Comparison of ENCODE assay signal across 27 cellular contexts in the genomic region with DNA sequence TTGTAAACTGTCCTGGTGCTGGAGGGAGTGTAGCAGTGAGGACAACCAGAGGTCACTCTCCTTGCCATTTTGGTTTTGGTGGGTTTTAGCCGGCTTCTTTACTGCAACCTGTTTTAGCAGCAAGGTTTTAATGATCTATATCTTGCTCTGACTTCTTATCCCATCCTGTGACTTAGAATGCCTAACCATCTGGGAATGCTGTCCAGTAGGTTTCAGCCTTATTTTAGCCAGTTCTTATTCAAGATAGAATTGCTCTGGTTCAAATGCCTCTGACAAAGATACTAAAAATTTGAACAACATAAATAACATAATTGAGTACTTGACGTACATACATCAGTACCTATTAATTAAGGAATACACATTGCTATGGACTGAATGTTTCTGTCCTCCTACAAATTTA.
"Had no signal": no experiment of that assay in that cellular context is flagged by ENCODE, and none has a peak within 500 bp of the region (broad histone marks: within the 10 kb centered on the region; RNA-seq: fewer than 3 reads in every experiment).

No MANE protein-coding gene starts in this region.

- H3K27me3 ChIP-seq: stomach, suprapubic skin, testis, thyroid gland, tibial artery, tibial nerve, transverse colon, upper lobe of left lung, upper lobe of right lung, uterus, vagina had no signal

- DNase-seq: stimulated activated CD4-positive, alpha-beta T cell treated with anti-CD3 and anti-CD28 coated beads, Interleukin-2, amount 100 ng/mL, for 48 hours; stimulated activated CD4-positive, alpha-beta T cell treated with anti-CD3 and anti-CD28 coated beads, Interleukin-4, amount 100 ng/mL, for 1 hour; stimulated activated CD4-positive, alpha-beta T cell treated with anti-CD3 and anti-CD28 coated beads, Interleukin-4, amount 100 ng/mL, for 24 hours; stimulated activated CD4-positive, alpha-beta T cell treated with anti-CD3 and anti-CD28 coated beads, Interleukin-4, amount 100 ng/mL, for 4 hours; stimulated activated CD8-positive, alpha-beta memory T cell treated with anti-CD3 and anti-CD28 coated beads, Interleukin-4, amount 100 ng/mL, for 48 hours; stimulated activated naive B cell treated with anti-CD40 and anti-IgM and Interleukin-4, amounts not matched to agents 10 μg/mL and 1 μg/mL and 100 μg/mL, for 72 hours; stimulated activated naive CD4-positive, alpha-beta T cell; stimulated activated naive CD4-positive, alpha-beta T cell treated with Interleukin-2 at 50 U/mL for 16 hours; stimulated activated naive CD8-positive, alpha-beta T cell treated with anti-CD3 and anti-CD28 coated beads, Interleukin-15, amount 100 ng/mL, for 72 hours; stimulated activated naive CD8-positive, alpha-beta T cell treated with anti-CD3 and anti-CD28 coated beads, Interleukin-15, Interleukin-2, amounts not matched to agents 100 U/mL and 50 U/mL, for 24 hours; stomach; substantia nigra; testis; thyroid gland; tibial artery; transverse colon; upper lobe of left lung; upper lobe of right lung; uterus had no signal

- H3K27me3 Mint-ChIP-seq: stimulated activated memory B cell treated with anti-CD40 and anti-IgM and Interleukin-4, amounts not matched to agents 10 μg/mL and 1 μg/mL and 100 μg/mL, for 72 hours; stimulated activated naive B cell treated with anti-CD40 and anti-IgM and Interleukin-4, amounts not matched to agents 10 μg/mL and 1 μg/mL and 100 μg/mL, for 72 hours; stimulated activated naive CD8-positive, alpha-beta T cell treated with anti-CD3 and anti-CD28 coated beads, Interleukin-15, amount 100 ng/mL, for 72 hours; stimulated activated naive CD8-positive, alpha-beta T cell treated with anti-CD3 and anti-CD28 coated beads, Interleukin-15, Interleukin-2, amounts not matched to agents 100 ng/mL and 50 ng/mL, for 24 hours had no signal

- H3K4me1 Mint-ChIP-seq: stimulated activated effector memory CD8-positive, alpha-beta T cell treated with anti-CD3 and anti-CD28 coated beads, Interleukin-12 subunit alpha, Interleukin-12 subunit beta, amount 100 ng/mL, for 72 hours; stimulated activated memory B cell treated with anti-CD40 and anti-IgM and Interleukin-4, amounts not matched to agents 10 μg/mL and 1 μg/mL and 100 μg/mL, for 72 hours; stimulated activated naive B cell treated with anti-CD40 and anti-IgM and Interleukin-4, amounts not matched to agents 10 μg/mL and 1 μg/mL and 100 μg/mL, for 72 hours; stimulated activated naive CD8-positive, alpha-beta T cell treated with anti-CD3 and anti-CD28 coated beads, Interleukin-15, amount 100 ng/mL, for 72 hours had no signal

- H3K36me3 Mint-ChIP-seq: stimulated activated effector memory CD8-positive, alpha-beta T cell treated with anti-CD3 and anti-CD28 coated beads, Interleukin-12 subunit alpha, Interleukin-12 subunit beta, amount 100 ng/mL, for 72 hours; stimulated activated memory B cell treated with anti-CD40 and anti-IgM and Interleukin-4, amounts not matched to agents 10 μg/mL and 1 μg/mL and 100 μg/mL, for 72 hours; stimulated activated naive B cell treated with anti-CD40 and anti-IgM and Interleukin-4, amounts not matched to agents 10 μg/mL and 1 μg/mL and 100 μg/mL, for 72 hours; type B pancreatic cell had no signal

- H3K9me3 Mint-ChIP-seq: stimulated activated naive B cell treated with anti-CD40 and anti-IgM and Interleukin-4, amounts not matched to agents 10 μg/mL and 1 μg/mL and 100 μg/mL, for 72 hours; stimulated activated naive CD8-positive, alpha-beta T cell treated with anti-CD3 and anti-CD28 coated beads, Interleukin-15, Interleukin-2, amounts not matched to agents 100 ng/mL and 50 ng/mL, for 24 hours; type B pancreatic cell had no signal

- H3K27ac Mint-ChIP-seq: stimulated activated effector memory CD8-positive, alpha-beta T cell treated with anti-CD3 and anti-CD28 coated beads, Interleukin-12 subunit alpha, Interleukin-12 subunit beta, amount 100 ng/mL, for 72 hours; stimulated activated memory B cell treated with anti-CD40 and anti-IgM and Interleukin-4, amounts not matched to agents 10 μg/mL and 1 μg/mL and 100 μg/mL, for 72 hours; stimulated activated naive B cell treated with anti-CD40 and anti-IgM and Interleukin-4, amounts not matched to agents 10 μg/mL and 1 μg/mL and 100 μg/mL, for 72 hours; stimulated activated naive CD8-positive, alpha-beta T cell treated with anti-CD3 and anti-CD28 coated beads, Interleukin-15, Interleukin-2, amounts not matched to agents 100 ng/mL and 50 ng/mL, for 24 hours; type B pancreatic cell had no signal

- H3K4me3 Mint-ChIP-seq: stimulated activated effector memory CD8-positive, alpha-beta T cell treated with anti-CD3 and anti-CD28 coated beads, Interleukin-12 subunit alpha, Interleukin-12 subunit beta, amount 100 ng/mL, for 72 hours; stimulated activated memory B cell treated with anti-CD40 and anti-IgM and Interleukin-4, amounts not matched to agents 10 μg/mL and 1 μg/mL and 100 μg/mL, for 72 hours; stimulated activated naive B cell treated with anti-CD40 and anti-IgM and Interleukin-4, amounts not matched to agents 10 μg/mL and 1 μg/mL and 100 μg/mL, for 72 hours; stimulated activated naive CD8-positive, alpha-beta T cell treated with anti-CD3 and anti-CD28 coated beads, Interleukin-15, amount 100 ng/mL, for 72 hours; stimulated activated naive CD8-positive, alpha-beta T cell treated with anti-CD3 and anti-CD28 coated beads, Interleukin-15, Interleukin-2, amounts not matched to agents 100 ng/mL and 50 ng/mL, for 24 hours; type B pancreatic cell had no signal

- H3K4me3 ChIP-seq: stomach, suprapubic skin, testis, thoracic aorta, thyroid gland, tibial artery, tibial nerve, transverse colon, upper lobe of left lung, upper lobe of right lung, uterus, vagina had no signal

- H3K36me3 ChIP-seq: stomach, suprapubic skin, thoracic aorta, thyroid gland, tibial artery, tibial nerve, transverse colon, upper lobe of left lung, upper lobe of right lung, uterus, vagina had no signal

- H3K27ac ChIP-seq: stomach, suprapubic skin, testis, thoracic aorta, thyroid gland, tibial artery, tibial nerve, transverse colon, upper lobe of left lung, upper lobe of right lung, uterus, vagina had no signal

- H3K4me1 ChIP-seq: stomach, suprapubic skin, testis, thyroid gland, tibial artery, tibial nerve, transverse colon, upper lobe of left lung, upper lobe of right lung, uterus, vagina had no signal

- ATAC-seq: stimulated activated effector memory CD8-positive, alpha-beta T cell treated with anti-CD3 and anti-CD28 coated beads, Interleukin-12 subunit alpha, Interleukin-12 subunit beta, amount 100 ng/mL, for 72 hours; stimulated activated memory B cell treated with anti-CD40 and anti-IgM and Interleukin-4, amounts not matched to agents 10 μg/mL and 1 μg/mL and 100 μg/mL, for 72 hours; stimulated activated naive B cell treated with anti-CD40 and anti-IgM and Interleukin-4, amounts not matched to agents 10 μg/mL and 1 μg/mL and 100 μg/mL, for 72 hours; stimulated activated naive CD8-positive, alpha-beta T cell treated with anti-CD3 and anti-CD28 coated beads, Interleukin-15, amount 100 ng/mL, for 72 hours; stimulated activated naive CD8-positive, alpha-beta T cell treated with anti-CD3 and anti-CD28 coated beads, Interleukin-15, Interleukin-2, amounts not matched to agents 100 U/mL and 50 U/mL, for 24 hours; upper lobe of right lung had no signal

- H3K9me3 ChIP-seq: stomach, suprapubic skin, testis, thoracic aorta, thyroid gland, tibial artery, tibial nerve, transverse colon, upper lobe of left lung, upper lobe of right lung, uterus, vagina had no signal
